In genomic region chr9:128702445-128702948, GRCh38 we compare ENCODE assay signal across 1 cellular context.
TF ChIP-seq lines count a peak whose summit lies in the region.

TSS of gene PKN3 (plus strand) at chr9:128702503. CDS start at chr9:128702916, 413 bp downstream.

TF ChIP-seq in K562, 482 proteins besides CTCF, POLR2A, EP300 and RAD21 (continued from another document and continues in another):
- TF ChIP-seq THRB (CRISPR knock-in tag; conservative IDR thresholded peaks at IDR 0.05) (no peak), KLF1 (tag; IDR thresholded peaks at IDR 0.05) (0 out of 2 replicates have a peak, but pooled peaks have one; percentile 38), MAX (CRISPR knock-in tag; IDR thresholded peaks at IDR 0.05) (peak; percentile 59), NCOA6 (IDR thresholded peaks at IDR 0.05) (no peak), AFF4 (CRISPR knock-in tag; IDR thresholded peaks at IDR 0.05) (0 out of 2 replicates have a peak, but pooled peaks have one; percentile 61), ZNF707 (CRISPR knock-in tag; conservative IDR thresholded peaks at IDR 0.05) (no peak), REST (CRISPR knock-in tag; IDR thresholded peaks at IDR 0.05; ENCODE audit: low read depth) (no peak), ZBTB8A (IDR thresholded peaks at IDR 0.05; ENCODE audit: partially characterized antibody) (no peak), MXD1 (CRISPR knock-in tag; IDR thresholded peaks at IDR 0.05; ENCODE audit: borderline replicate concordance, poor library complexity, severe bottlenecking) (no peak), CC2D1A (IDR thresholded peaks at IDR 0.05) (no peak), ZNF507 (tag; conservative IDR thresholded peaks at IDR 0.05) (no peak), ZFX (CRISPR knock-in tag; IDR thresholded peaks at IDR 0.05) (peak; percentile 82), HOMEZ (CRISPR knock-in tag; IDR thresholded peaks at IDR 0.05) (no peak), NR2C1 (IDR thresholded peaks at IDR 0.05) (no peak), NR2C1 (tag; IDR thresholded peaks at IDR 0.05) (no peak), PCBP2 (IDR thresholded peaks at IDR 0.05; ENCODE audit: low read depth, low read length, poor library complexity, severe bottlenecking) (no peak), POLR2H (tag; IDR thresholded peaks at IDR 0.05; ENCODE audit: low read depth) (no peak), NFE2L1 (tag; IDR thresholded peaks at IDR 0.05; ENCODE audit: borderline replicate concordance, low read depth) (no peak), MCM2 (IDR thresholded peaks at IDR 0.05; ENCODE audit: low read depth) (no peak), ZNF384 (IDR thresholded peaks at IDR 0.05; ENCODE audit: low read depth, low read length) (0 out of 2 replicates have a peak, but pooled peaks have one; percentile 6), ZNF583 (CRISPR knock-in tag; IDR thresholded peaks at IDR 0.05) (no peak), ZNF121 (CRISPR knock-in tag; conservative IDR thresholded peaks at IDR 0.05) (no peak), MITF (IDR thresholded peaks at IDR 0.05) (0 out of 2 replicates have a peak, but pooled peaks have one; percentile 2), NFYB (IDR thresholded peaks at IDR 0.05; ENCODE audit: extremely low read depth, insufficient read length) (no peak), ZNF668 (CRISPR knock-in tag; IDR thresholded peaks at IDR 0.05) (no peak), ZSCAN29 (IDR thresholded peaks at IDR 0.05) (0 out of 2 replicates have a peak, but pooled peaks have one; percentile 9), ARHGAP35 (IDR thresholded peaks at IDR 0.05; ENCODE audit: partially characterized antibody) (no peak), HDAC8 (tag; IDR thresholded peaks at IDR 0.05) (no peak), ZNF561 (CRISPR knock-in tag; conservative IDR thresholded peaks at IDR 0.05) (no peak), NBN (IDR thresholded peaks at IDR 0.05; ENCODE audit: low read depth) (no peak), MTA2 (IDR thresholded peaks at IDR 0.05; ENCODE audit: low read depth) (no peak), TCF7 (IDR thresholded peaks at IDR 0.05; ENCODE audit: borderline replicate concordance) (no peak), WHSC1 (IDR thresholded peaks at IDR 0.05; ENCODE audit: low read length) (no peak), TAL1 (IDR thresholded peaks at IDR 0.05) (no peak), XRCC3 (IDR thresholded peaks at IDR 0.05) (no peak), PHF21A (IDR thresholded peaks at IDR 0.05; ENCODE audit: borderline replicate concordance, low read depth) (no peak), NONO (IDR thresholded peaks at IDR 0.05; ENCODE audit: low read depth in 2 of 2, low read length in 1 of 2) (peak; percentile 76 to 85), SPI1 (IDR thresholded peaks at IDR 0.05; ENCODE audit: borderline replicate concordance, low read depth, low read length) (no peak), GTF2F1 (IDR thresholded peaks at IDR 0.05; ENCODE audit: low read depth, low read length) (no peak), CBX3 (IDR thresholded peaks at IDR 0.05; ENCODE audit: borderline replicate concordance in 1 of 2, low read length in 2 of 2) (no peak), ELF2 (CRISPR knock-in tag; IDR thresholded peaks at IDR 0.05) (no peak), RCOR1 (IDR thresholded peaks at IDR 0.05; ENCODE audit: borderline replicate concordance in 1 of 2, low read depth in 2 of 2, low read length in 2 of 2) (0 out of 4 replicates have a peak, but pooled peaks of 1 of the 2 experiments have one; percentile 4), ZNF592 (IDR thresholded peaks at IDR 0.05) (peak; percentile 78), POLR3A (IDR thresholded peaks at IDR 0.05; ENCODE audit: borderline replicate concordance, extremely low read depth, insufficient read depth, insufficient read length) (no peak), NCOA1 (IDR thresholded peaks at IDR 0.05; ENCODE audit: low read depth) (no peak), FOXJ3 (CRISPR knock-in tag; IDR thresholded peaks at IDR 0.05) (no peak), ILK (tag; IDR thresholded peaks at IDR 0.05; ENCODE audit: borderline replicate concordance, low read depth) (no peak), HDAC6 (IDR thresholded peaks at IDR 0.05; ENCODE audit: low read depth, low read length) (no peak), HINFP (tag; conservative IDR thresholded peaks at IDR 0.05; ENCODE audit: low read depth) (no peak), JUNB (CRISPR knock-in tag; conservative IDR thresholded peaks at IDR 0.05) (no peak), ZNF197 (CRISPR knock-in tag; IDR thresholded peaks at IDR 0.05; ENCODE audit: low read depth) (no peak)
